Comparison of ENCODE assay signal across 8 cellular contexts in genomic region chr17:4074831-4075495, GRCh38.
DNase-seq lines count a peak whose midpoint lies in the region; ATAC-seq and TF ChIP-seq lines count a peak whose summit lies in the region.

No MANE protein-coding gene starts in this region.

- peak in 2 of 3 experiments; percentile 3 to 65 for DNase-seq in NCI-H1417 (lab: John Stamatoyannopoulos, UW)
- no peak for DNase-seq in NCI-H1417 treated with DMSO at 0.1 percent for 48 hours (lab: John Stamatoyannopoulos, UW)
- peak; percentile 40 for DNase-seq in GM20000 (ENCODE audit: low spot score)
- peak; percentile 9 for DNase-seq in HPDE6-E6E7 (ENCODE audit: extremely low spot score)
- peak; percentile 26 for DNase-seq in RPMI7951 (ENCODE audit: low read depth)
- DNase-seq in naive thymus-derived CD8-positive, alpha-beta T cell: peak in 5 of 10 donors; percentile 7 to 56 (median 46)
- DNase-seq in suprapubic skin (ENCODE audit: low spot score in 2 of 2): no peak

- peak overlapping the region in 2 of 10 donors; percentile 22 to 85 for H3K27ac Mint-ChIP-seq in naive thymus-derived CD8-positive, alpha-beta T cell

- no peaks in the 10 kb centered on the region for H3K9me3 ChIP-seq in suprapubic skin

- POLR2A ChIA-PET in naive thymus-derived CD8-positive, alpha-beta T cell (lab: Charles Lee): no interaction called here

- peaks cover 11 to 98% (median 20%) of the 10 kb centered on the region in 3 donors for H3K36me3 Mint-ChIP-seq in naive thymus-derived CD8-positive, alpha-beta T cell

- H3K4me3 Mint-ChIP-seq in naive thymus-derived CD8-positive, alpha-beta T cell: no peak overlapping the region

- TF ChIP-seq POLR2A in suprapubic skin (IDR thresholded peaks at IDR 0.05): no peak

- peaks cover 0 to 11% (median 0%) of the 10 kb centered on the region in 4 donors for H3K4me1 Mint-ChIP-seq in naive thymus-derived CD8-positive, alpha-beta T cell

- no peaks in the 10 kb centered on the region for H3K4me1 ChIP-seq in suprapubic skin

- peaks cover 97% of the 10 kb centered on the region for H3K36me3 ChIP-seq in suprapubic skin

- TF ChIP-seq CTCF in GM20000 (IDR thresholded peaks at IDR 0.05; ENCODE audit: extremely low read depth, missing control alignments) (peak; percentile 40), suprapubic skin (IDR thresholded peaks at IDR 0.05) (peak in 1 of 2 donors; percentile 48)

- H3K27ac ChIP-seq in suprapubic skin: no peak overlapping the region

- no peaks in the 10 kb centered on the region for H3K27me3 ChIP-seq in suprapubic skin

- TF ChIP-seq EP300 in suprapubic skin (IDR thresholded peaks at IDR 0.05): no peak

- no peak overlapping the region for H3K4me3 ChIP-seq in suprapubic skin

- H3K27me3 Mint-ChIP-seq in naive thymus-derived CD8-positive, alpha-beta T cell: no peaks in the 10 kb centered on the region

- no peaks in the 10 kb centered on the region for H3K9me3 Mint-ChIP-seq in naive thymus-derived CD8-positive, alpha-beta T cell

- ATAC-seq in esophagus mucosa: peak; percentile 75
- peak; percentile 44 to 61 for ATAC-seq in naive thymus-derived CD8-positive, alpha-beta T cell

- 52% methylated on average over 10 of the region's 10 CpGs for WGBS in suprapubic skin

Comparison
In these comparisons a context has a peak if more than half of its experiments do, and no peak if none do; other contexts are left out.
1. DNase-seq: peak in NCI-H1417 (2 of 3), GM20000 (single experiment), HPDE6-E6E7 (single experiment) and RPMI7951 (single experiment); none in NCI-H1417 treated with DMSO at 0.1 percent for 48 hours (single experiment) and suprapubic skin (0 of 2).